8 cellular contexts compared by ENCODE assay signal in the genomic region with DNA sequence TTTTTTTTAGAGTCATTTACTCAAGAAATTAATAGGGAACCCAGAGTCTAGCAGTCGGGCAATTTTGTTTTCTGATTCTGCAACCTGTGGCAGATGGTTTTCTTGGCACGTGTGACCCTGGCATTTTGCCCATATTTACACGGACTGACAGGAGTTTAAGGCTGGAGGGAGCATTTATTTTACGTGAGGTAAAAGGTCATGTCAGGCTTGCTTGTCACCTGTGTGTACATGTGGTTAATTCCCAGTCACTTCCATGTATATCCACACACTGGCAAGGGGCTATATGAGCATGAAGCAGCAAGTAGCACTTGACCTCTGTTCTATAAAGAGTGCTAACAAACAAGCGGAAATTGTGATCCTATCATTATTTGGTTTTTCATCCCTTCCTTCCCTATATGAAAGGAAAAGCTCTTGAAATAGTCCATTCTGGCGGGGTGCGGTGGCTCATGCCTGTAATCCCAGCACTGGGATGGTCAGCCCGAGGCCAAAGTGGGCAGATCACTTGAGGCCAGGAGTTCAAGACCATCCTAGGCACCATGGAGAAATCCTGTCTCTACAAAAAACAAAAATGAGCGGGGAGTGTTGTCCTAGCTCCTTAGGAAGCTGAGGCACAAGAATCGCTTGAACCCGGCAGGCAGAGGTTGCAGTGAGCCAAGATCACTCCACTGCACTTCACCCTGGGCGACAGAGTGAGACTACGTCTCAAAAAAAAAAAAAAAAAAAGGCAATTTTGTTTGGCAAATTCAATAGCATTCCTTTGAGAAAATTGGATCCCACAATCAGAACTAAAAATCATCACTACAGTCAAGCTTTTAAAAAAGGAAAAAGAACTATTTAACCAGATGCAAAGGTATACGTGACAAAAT. TPM values are rescaled to one million over a fixed set of nuclear protein-coding genes. Genes with fewer than 3 reads are reported as not detected.
A peak's percentile ranks its signal among the peaks of the same experiment; 100 is the strongest.
DNase-seq lines count a peak whose midpoint lies in the region; ATAC-seq, FAIRE-seq and TF ChIP-seq lines count a peak whose summit lies in the region.

No MANE protein-coding gene starts in this region.

- H3K4me3 Mint-ChIP-seq in activated CD8-positive, alpha-beta T cell treated with anti-CD3 and anti-CD28 coated beads, Interleukin-2, amount 10 ng/mL, durations not matched to agents 7 days and 5 days = peak overlapping the region; percentile 88

- no peaks in the 10 kb centered on the region for H3K9me3 Mint-ChIP-seq in activated CD8-positive, alpha-beta T cell treated with anti-CD3 and anti-CD28 coated beads, Interleukin-2, amount 10 ng/mL, durations not matched to agents 7 days and 5 days (ENCODE audit: insufficient read depth)

- no peak overlapping the region for H3K27ac Mint-ChIP-seq in activated CD8-positive, alpha-beta T cell treated with anti-CD3 and anti-CD28 coated beads, Interleukin-2, amount 10 ng/mL, durations not matched to agents 7 days and 5 days

- FAIRE-seq in GM12892 (lab: Jason Lieb, UNC) = no peak

- TF ChIP-seq CTCF in tibial nerve (IDR thresholded peaks at IDR 0.05) = no peak

- DNase-seq in DMS 273 treated with DMSO at 0.1 percent for 48 hours (lab: John Stamatoyannopoulos, UW) (peak; percentile 79), NCI-H1092 treated with DMSO at 0.1 percent for 48 hours (lab: John Stamatoyannopoulos, UW) (peak; percentile 95), left colon (peak; percentile 76 to 81), tibial nerve (ENCODE audit: low spot score in 2 of 2) (peak; percentile 30), GM12892 (ENCODE audit: insufficient read length) (no peak), GDM1 (lab: John Stamatoyannopoulos, UW) (no peak)
- no peak for DNase-seq in activated CD8-positive, alpha-beta T cell treated with anti-CD3 and anti-CD28 coated beads, Interleukin-2, amount 10 ng/mL, durations not matched to agents 7 days and 5 days

- H3K4me3 ChIP-seq in tibial nerve = peak overlapping the region in 2 of 4 donors; percentile 69 to 100

- H3K36me3 ChIP-seq in tibial nerve = no peaks in the 10 kb centered on the region

- H3K4me1 Mint-ChIP-seq in activated CD8-positive, alpha-beta T cell treated with anti-CD3 and anti-CD28 coated beads, Interleukin-2, amount 10 ng/mL, durations not matched to agents 7 days and 5 days (ENCODE audit: low read depth) = peaks cover 56% of the 10 kb centered on the region

- H3K36me3 Mint-ChIP-seq in activated CD8-positive, alpha-beta T cell treated with anti-CD3 and anti-CD28 coated beads, Interleukin-2, amount 10 ng/mL, durations not matched to agents 7 days and 5 days (ENCODE audit: low read depth) = no peaks in the 10 kb centered on the region

- 37 to 42% methylated on average over 14 of the region's 14 CpGs for WGBS in tibial nerve, 2 donors

- POLR2A ChIA-PET in activated CD8-positive, alpha-beta T cell treated with anti-CD3 and anti-CD28 coated beads, Interleukin-2, amount 10 ng/mL, durations not matched to agents 7 days and 5 days (lab: Charles Lee) = interaction anchor here (2.0 kb wide), 1 partner anchor 47 kb away, joined by 7 read pairs; a partner anchor contains a TSS

- intact Hi-C loops in left colon (cut with DNase I, micrococcal nuclease) = loop anchor here in 1 of 2 donors (5.0 kb wide), 1 partner anchor 34 kb away; a partner anchor contains a TSS

- TF ChIP-seq EP300 in tibial nerve (IDR thresholded peaks at IDR 0.05) = no peak

- H3K27me3 Mint-ChIP-seq in activated CD8-positive, alpha-beta T cell treated with anti-CD3 and anti-CD28 coated beads, Interleukin-2, amount 10 ng/mL, durations not matched to agents 7 days and 5 days (ENCODE audit: low read depth) = no peaks in the 10 kb centered on the region

- ATAC-seq in activated CD8-positive, alpha-beta T cell treated with anti-CD3 and anti-CD28 coated beads, Interleukin-2, amount 10 ng/mL, durations not matched to agents 7 days and 5 days = no peak
- ATAC-seq in left colon (peak; percentile 25), HG02885 (IDR thresholded peaks at IDR 0.05; ENCODE audit: poor library complexity, unreplicated experiment) (no peak)

- no peaks in the 10 kb centered on the region for H3K9me3 ChIP-seq in tibial nerve

- CTCF ChIA-PET in activated CD8-positive, alpha-beta T cell treated with anti-CD3 and anti-CD28 coated beads, Interleukin-2, amount 10 ng/mL, durations not matched to agents 7 days and 5 days (lab: Charles Lee) = interaction anchor here (0.8 to 4.3 kb wide), 3 partner anchors 33 to 118 kb away, joined by 3 to 26 read pairs (median 4); a partner anchor contains a TSS

- H3K27me3 ChIP-seq in tibial nerve = no peaks in the 10 kb centered on the region

- H3K4me1 ChIP-seq in tibial nerve = peaks cover 0 to 54% (median 26%) of the 10 kb centered on the region in 4 donors

- H3K27ac ChIP-seq in tibial nerve = peak overlapping the region; percentile 99 to 100 (median 99)

- TF ChIP-seq POLR2A in tibial nerve (IDR thresholded peaks at IDR 0.05) = no peak
- TF ChIP-seq POLR2A in GM12892 (IDR thresholded peaks at IDR 0.05; ENCODE audit: low read depth, low read length) = no peak

RNA-seq across cellular contexts. Expression of a gene that starts 2.1 kb away (rescaled TPM):
- total RNA-seq in activated CD8-positive, alpha-beta T cell treated with anti-CD3 and anti-CD28 coated beads, Interleukin-2, amount 10 ng/mL, durations not matched to agents 7 days and 5 days = 10 to 100 TPM; 39.2 to 42.1 TPM
- total RNA-seq in left colon = 10 to 100 TPM; 61.9 to 84.6 TPM
- 100 to 1,000 TPM; 145 to 199 (median 165) TPM for total RNA-seq in tibial nerve
- 27.0 TPM for polyA plus RNA-seq in GM12892 (2012; ENCODE audit: missing spikeins)

RNA-seq across cellular contexts. Expression of a gene that starts 34.8 kb away (rescaled TPM):
- 100 to 1,000 TPM; 148 to 150 TPM for total RNA-seq in activated CD8-positive, alpha-beta T cell treated with anti-CD3 and anti-CD28 coated beads, Interleukin-2, amount 10 ng/mL, durations not matched to agents 7 days and 5 days
- 10 to 100 TPM; 25.9 to 43.9 TPM for total RNA-seq in left colon
- 100 to 1,000 TPM in 1 of 4 donors, 10 to 100 TPM in 3; 12.7 to 105 (median 38.7) TPM for total RNA-seq in tibial nerve
- polyA plus RNA-seq in GM12892 (2012; ENCODE audit: missing spikeins) = 311 TPM

RNA-seq across cellular contexts. Expression of a gene that starts 47.6 kb away (rescaled TPM):
- 100 to 1,000 TPM; 502 to 542 TPM for total RNA-seq in activated CD8-positive, alpha-beta T cell treated with anti-CD3 and anti-CD28 coated beads, Interleukin-2, amount 10 ng/mL, durations not matched to agents 7 days and 5 days
- total RNA-seq in left colon = 100 to 1,000 TPM; 345 to 403 TPM
- 100 to 1,000 TPM; 308 to 552 (median 417) TPM for total RNA-seq in tibial nerve
- polyA plus RNA-seq in GM12892 (2012; ENCODE audit: missing spikeins) = 1,053 TPM

Comparison
In these comparisons a context has a peak if more than half of its experiments do, and no peak if none do; other contexts are left out.
1. DNase-seq: peak in DMS 273 treated with DMSO at 0.1 percent for 48 hours (single experiment), NCI-H1092 treated with DMSO at 0.1 percent for 48 hours (single experiment), left colon (2 of 2) and tibial nerve (2 of 2); none in activated CD8-positive, alpha-beta T cell treated with anti-CD3 and anti-CD28 coated beads, Interleukin-2, amount 10 ng/mL, durations not matched to agents 7 days and 5 days (single experiment), GM12892 (single experiment) and GDM1 (single experiment).